9 cellular contexts compared by ENCODE assay signal in the genomic region with DNA sequence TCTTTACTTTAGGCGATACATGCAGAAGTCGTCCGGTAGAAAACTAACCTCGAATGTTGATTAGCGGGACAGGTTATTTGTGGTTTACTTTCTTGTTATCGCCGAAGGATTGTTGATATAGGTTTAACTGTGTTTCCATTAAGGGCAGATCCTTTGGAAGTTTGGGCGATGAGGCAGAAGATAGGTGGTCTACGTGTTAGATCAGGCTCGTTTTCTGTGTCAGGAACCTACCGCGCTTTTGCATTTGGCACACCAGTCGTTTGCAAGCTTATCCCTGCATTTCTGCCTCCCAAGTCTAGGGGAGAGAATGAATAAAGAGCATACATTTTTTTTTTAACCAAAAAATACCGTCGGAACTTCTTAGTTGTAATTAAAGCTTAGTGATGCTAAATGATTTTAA. TPM values are rescaled to one million over a fixed set of nuclear protein-coding genes. Genes with fewer than 3 reads are reported as not detected.
A peak's percentile ranks its signal among the peaks of the same experiment; 100 is the strongest.
DNase-seq lines count a peak whose midpoint lies in the region; ATAC-seq and TF ChIP-seq lines count a peak whose summit lies in the region.
"Had no signal": no experiment of that assay in that cellular context is flagged by ENCODE, and none has a peak within 500 bp of the region (broad histone marks: within the 10 kb centered on the region; RNA-seq: fewer than 3 reads in every experiment).

No MANE protein-coding gene starts in this region.

- H3K27ac ChIP-seq in SJSA1 = peak overlapping the region; percentile 99

- no peaks in the 10 kb centered on the region for H3K27me3 ChIP-seq in SJSA1 (replicated peaks)

- peak; percentile 6 for DNase-seq in activated naive CD4-positive, alpha-beta T cell treated with anti-CD3 and anti-CD28 coated beads for 36 hours
- DNase-seq in activated naive CD4-positive, alpha-beta T cell treated with anti-CD3 and anti-CD28 coated beads, Interleukin-2, amount 50 U/mL, for 16 hours = no peak
- DNase-seq in SJSA1 (ENCODE audit: low read depth in 1 of 2, low spot score in 2 of 2) (no peak), fibroblast of pulmonary artery (ENCODE audit: low read depth) (peak; percentile 12), activated gamma-delta T cell treated with Interleukin-2 at 50 U/mL for 16 hours (no peak)
- peak in 1 of 2 donors; percentile 43 for DNase-seq in stimulated activated naive CD8-positive, alpha-beta T cell treated with anti-CD3 and anti-CD28 coated beads, Interleukin-15, amount 100 ng/mL, for 72 hours
- no peak for DNase-seq in stimulated activated CD4-positive, alpha-beta T cell treated with anti-CD3 and anti-CD28 coated beads, Interleukin-1b, Interleukin-23, amount 100 ng/mL, for 48 hours
- DNase-seq: DMS53 had no signal

- intact Hi-C loops in activated naive CD4-positive, alpha-beta T cell treated with anti-CD3 and anti-CD28 coated beads for 36 hours (cut with micrococcal nuclease) = loop anchor here (1.0 to 10.0 kb wide), 6 partner anchors 71 to 801 kb away; partner anchors contain the start of gene UTY

- peak overlapping the region; percentile 68 for H3K4me3 ChIP-seq in SJSA1
- H3K4me3 ChIP-seq in fibroblast of pulmonary artery (replicated peaks; ENCODE audit: low read depth, low read length) = peak overlapping the region; percentile 95

- no peaks in the 10 kb centered on the region for H3K27me3 Mint-ChIP-seq in activated naive CD4-positive, alpha-beta T cell treated with anti-CD3 and anti-CD28 coated beads for 36 hours (ENCODE audit: low read depth)
- no peaks in the 10 kb centered on the region for H3K27me3 Mint-ChIP-seq in stimulated activated naive CD8-positive, alpha-beta T cell treated with anti-CD3 and anti-CD28 coated beads, Interleukin-15, amount 100 ng/mL, for 72 hours

- peak overlapping the region; percentile 100 for H3K27ac Mint-ChIP-seq in activated naive CD4-positive, alpha-beta T cell treated with anti-CD3 and anti-CD28 coated beads for 36 hours
- peak overlapping the region; percentile 99 to 100 for H3K27ac Mint-ChIP-seq in stimulated activated naive CD8-positive, alpha-beta T cell treated with anti-CD3 and anti-CD28 coated beads, Interleukin-15, amount 100 ng/mL, for 72 hours

- CTCF ChIA-PET in activated naive CD4-positive, alpha-beta T cell treated with anti-CD3 and anti-CD28 coated beads for 36 hours (lab: Charles Lee) = no interaction called here

- peaks cover 3% of the 10 kb centered on the region; the same call in 1 of the 2 replicates for H3K4me1 ChIP-seq in SJSA1 (replicated peaks)

- H3K4me3 Mint-ChIP-seq in activated naive CD4-positive, alpha-beta T cell treated with anti-CD3 and anti-CD28 coated beads for 36 hours = peak overlapping the region; percentile 99
- H3K4me3 Mint-ChIP-seq in stimulated activated naive CD8-positive, alpha-beta T cell treated with anti-CD3 and anti-CD28 coated beads, Interleukin-15, amount 100 ng/mL, for 72 hours = peak overlapping the region; percentile 91 to 93

- no peak for TF ChIP-seq CTCF in fibroblast of pulmonary artery (IDR thresholded peaks at IDR 0.05; ENCODE audit: low read length, missing control alignments)

- H3K9me3 Mint-ChIP-seq in activated naive CD4-positive, alpha-beta T cell treated with anti-CD3 and anti-CD28 coated beads for 36 hours = no peaks in the 10 kb centered on the region
- no peaks in the 10 kb centered on the region for H3K9me3 Mint-ChIP-seq in stimulated activated naive CD8-positive, alpha-beta T cell treated with anti-CD3 and anti-CD28 coated beads, Interleukin-15, amount 100 ng/mL, for 72 hours

- H3K36me3 Mint-ChIP-seq in activated naive CD4-positive, alpha-beta T cell treated with anti-CD3 and anti-CD28 coated beads for 36 hours (ENCODE audit: low read depth) = peaks cover 28% of the 10 kb centered on the region

- H3K36me3 ChIP-seq in SJSA1 = peaks cover 16% of the 10 kb centered on the region

- no peak for ATAC-seq in stimulated activated naive CD8-positive, alpha-beta T cell treated with anti-CD3 and anti-CD28 coated beads, Interleukin-15, amount 100 ng/mL, for 72 hours
- ATAC-seq in HG02938 (IDR thresholded peaks at IDR 0.05; ENCODE audit: unreplicated experiment) = no peak

- peaks cover 23% of the 10 kb centered on the region for H3K4me1 Mint-ChIP-seq in activated naive CD4-positive, alpha-beta T cell treated with anti-CD3 and anti-CD28 coated beads for 36 hours (ENCODE audit: low read depth)
- H3K4me1 Mint-ChIP-seq in stimulated activated naive CD8-positive, alpha-beta T cell treated with anti-CD3 and anti-CD28 coated beads, Interleukin-15, amount 100 ng/mL, for 72 hours = peaks cover 19% of the 10 kb centered on the region

- H3K9me3 ChIP-seq in SJSA1 (replicated peaks) = no peaks in the 10 kb centered on the region; the same call in 1 of the 2 replicates

RNA-seq across cellular contexts. Expression of gene DDX3Y, which starts 1.2 kb away (rescaled TPM):
- total RNA-seq in activated naive CD4-positive, alpha-beta T cell treated with anti-CD3 and anti-CD28 coated beads for 36 hours = 10 to 100 TPM; 91.5 to 92.7 TPM
- total RNA-seq in SJSA1 (2014; rRNA removed; shearing (Covaris generic)) = 67.4 and 89.6 TPM in 2 replicates

Comparison
In these comparisons a context has a peak if more than half of its experiments do, and no peak if none do; other contexts are left out.
1. DNase-seq: peak in activated naive CD4-positive, alpha-beta T cell treated with anti-CD3 and anti-CD28 coated beads for 36 hours (single experiment) and fibroblast of pulmonary artery (single experiment); none in activated naive CD4-positive, alpha-beta T cell treated with anti-CD3 and anti-CD28 coated beads, Interleukin-2, amount 50 U/mL, for 16 hours (single experiment), SJSA1 (0 of 2), stimulated activated CD4-positive, alpha-beta T cell treated with anti-CD3 and anti-CD28 coated beads, Interleukin-1b, Interleukin-23, amount 100 ng/mL, for 48 hours (single experiment) and activated gamma-delta T cell treated with Interleukin-2 at 50 U/mL for 16 hours (single experiment).